In the genomic region with DNA sequence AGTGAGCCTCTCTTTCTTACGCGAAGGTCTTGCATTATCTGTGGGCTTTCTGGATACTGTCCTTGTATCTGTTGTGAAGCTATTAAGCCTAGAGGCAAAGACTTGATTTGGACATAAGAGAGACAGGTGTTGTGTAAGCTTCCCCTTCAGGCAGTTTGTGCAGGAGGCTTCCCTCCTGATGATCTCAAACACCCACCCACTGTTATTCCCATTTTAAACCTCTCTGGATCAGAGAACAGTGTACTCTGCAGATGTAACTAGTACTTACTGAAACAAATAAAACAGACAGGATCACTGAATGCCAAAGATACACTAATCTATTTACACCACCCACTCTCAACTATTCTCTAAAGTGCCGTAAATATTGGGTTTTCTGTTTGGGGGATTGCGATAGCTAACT, we compare ENCODE assay signal across 22 cellular contexts.
"Had no signal": no experiment of that assay in that cellular context is flagged by ENCODE, and none has a peak within 500 bp of the region (broad histone marks: within the 10 kb centered on the region; RNA-seq: fewer than 3 reads in every experiment).

No MANE protein-coding gene starts in this region.

- H3K36me3 Mint-ChIP-seq: activated naive CD8-positive, alpha-beta T cell treated with anti-CD3 and anti-CD28 coated beads for 36 hours; IgD-negative memory B cell had no signal

- H3K27ac Mint-ChIP-seq: activated CD4-positive, alpha-beta memory T cell treated with anti-CD3 and anti-CD28 coated beads, Interleukin-2, amount 10 ng/mL, durations not matched to agents 7 days and 5 days; activated CD4-positive, alpha-beta T cell treated with anti-CD3 and anti-CD28 coated beads for 36 hours; activated naive CD4-positive, alpha-beta T cell treated with anti-CD3 and anti-CD28 coated beads for 36 hours; activated naive CD8-positive, alpha-beta T cell treated with anti-CD3 and anti-CD28 coated beads for 36 hours; activated T-helper 17 cell treated with anti-CD3 and anti-CD28 coated beads, Interleukin-2, amount 50 U/mL, for 72 hours; IgD-negative memory B cell had no signal

- H3K9me3 Mint-ChIP-seq: activated CD4-positive, alpha-beta memory T cell treated with anti-CD3 and anti-CD28 coated beads, Interleukin-2, amount 10 ng/mL, durations not matched to agents 7 days and 5 days; activated naive CD4-positive, alpha-beta T cell treated with anti-CD3 and anti-CD28 coated beads for 36 hours; activated naive CD8-positive, alpha-beta T cell treated with anti-CD3 and anti-CD28 coated beads for 36 hours; activated T-helper 17 cell treated with anti-CD3 and anti-CD28 coated beads, Interleukin-2, amount 50 U/mL, for 72 hours had no signal

- H3K36me3 ChIP-seq: WERI-Rb-1 had no signal

- H3K4me3 Mint-ChIP-seq: activated CD4-positive, alpha-beta memory T cell treated with anti-CD3 and anti-CD28 coated beads, Interleukin-2, amount 10 ng/mL, durations not matched to agents 7 days and 5 days; activated CD4-positive, alpha-beta T cell treated with anti-CD3 and anti-CD28 coated beads for 36 hours; activated naive CD4-positive, alpha-beta T cell treated with anti-CD3 and anti-CD28 coated beads for 36 hours; activated naive CD8-positive, alpha-beta T cell treated with anti-CD3 and anti-CD28 coated beads for 36 hours; activated T-helper 17 cell treated with anti-CD3 and anti-CD28 coated beads, Interleukin-2, amount 50 U/mL, for 72 hours; IgD-negative memory B cell had no signal

- H2AFZ ChIP-seq: PC-9 had no signal

- ATAC-seq: activated CD4-positive, alpha-beta T cell treated with anti-CD3 and anti-CD28 coated beads for 36 hours; activated T-helper 17 cell treated with anti-CD3 and anti-CD28 coated beads, Interleukin-2, amount 50 U/mL, for 72 hours had no signal

- H3K4me2 ChIP-seq: PC-9 had no signal

- DNase-seq: activated CD4-positive, alpha-beta memory T cell treated with anti-CD3 and anti-CD28 coated beads, Interleukin-2, amount 10 ng/mL, durations not matched to agents 7 days and 5 days; activated CD4-positive, alpha-beta T cell treated with anti-CD3 and anti-CD28 coated beads for 36 hours; activated CD4-positive, alpha-beta T cell treated with anti-CD3 and anti-CD28 coated beads, Interleukin-2, amount 50 U/mL, for 1 hour; activated gamma-delta T cell; activated naive CD4-positive, alpha-beta T cell treated with anti-CD3 and anti-CD28 coated beads for 36 hours; activated naive CD8-positive, alpha-beta T cell treated with anti-CD3 and anti-CD28 coated beads for 36 hours; activated T-cell treated with anti-CD3 and anti-CD28 coated beads for 4 hours; activated T-cell treated with anti-CD3 and anti-CD28 coated beads, Interleukin-2, amount 50 U/mL, for 48 hours; KG1; NCI-H1092; NCI-H1436; NCI-H187; NCI-H345; NCI-H510A; NCI-H526 treated with DMSO at 0.1 percent for 48 hours; NCI-H82; PC-9; T-helper 1 cell; WERI-Rb-1 had no signal

- H3K4me1 Mint-ChIP-seq: activated CD4-positive, alpha-beta memory T cell treated with anti-CD3 and anti-CD28 coated beads, Interleukin-2, amount 10 ng/mL, durations not matched to agents 7 days and 5 days; activated CD4-positive, alpha-beta T cell treated with anti-CD3 and anti-CD28 coated beads for 36 hours; activated naive CD8-positive, alpha-beta T cell treated with anti-CD3 and anti-CD28 coated beads for 36 hours; activated T-helper 17 cell treated with anti-CD3 and anti-CD28 coated beads, Interleukin-2, amount 50 U/mL, for 72 hours; IgD-negative memory B cell had no signal

- H3K4me3 ChIP-seq: PC-9, SK-N-MC had no signal

- H3K27ac ChIP-seq: PC-9, SK-N-MC, WERI-Rb-1 had no signal
